In genomic region chr5:104367978-104368377, GRCh38 we compare ENCODE assay signal across 9 cellular contexts.
"Had no signal": no experiment of that assay in that cellular context is flagged by ENCODE, and none has a peak within 500 bp of the region (broad histone marks: within the 10 kb centered on the region; RNA-seq: fewer than 3 reads in every experiment).

No MANE protein-coding gene starts in this region.

- H3K4me1 Mint-ChIP-seq: IgD-negative memory B cell had no signal

- ATAC-seq: HepG2, K562 had no signal

- H3K27ac ChIP-seq: HL-60, KMS-11 had no signal

- DNase-seq: IMR-90, KBM-7, KG1 had no signal

- H3K27ac Mint-ChIP-seq: IgD-negative memory B cell had no signal

- H3K36me3 Mint-ChIP-seq: IgD-negative memory B cell had no signal

- H3K4me3 Mint-ChIP-seq: IgD-negative memory B cell had no signal

- H3K27me3 Mint-ChIP-seq: IgD-negative memory B cell had no signal

- FAIRE-seq: HepG2, HTR-8/SVneo, K562 had no signal

- H3K4me3 ChIP-seq: K562 had no signal
